7 cellular contexts compared by ENCODE assay signal in genomic region chr9:113322671-113323070, GRCh38. TPM values are rescaled to one million over a fixed set of nuclear protein-coding genes. Genes with fewer than 3 reads are reported as not detected.
"Had no signal": no experiment of that assay in that cellular context is flagged by ENCODE, and none has a peak within 500 bp of the region (broad histone marks: within the 10 kb centered on the region; RNA-seq: fewer than 3 reads in every experiment).

No MANE protein-coding gene starts in this region.

- FAIRE-seq: H1, H54, HTR-8/SVneo had no signal

- DNase-seq: H9, HCEC 1CT had no signal

- H3K4me2 ChIP-seq: GM23338 had no signal

- ATAC-seq: GM23338 had no signal

- H2AFZ ChIP-seq: GM23338 had no signal

- H3K4me3 ChIP-seq: GM23338 had no signal

RNA-seq across cellular contexts. Expression of gene RNF183, which starts 19.5 kb away (rescaled TPM):
- total RNA-seq: GM23338, H1 had no signal
- polyA plus RNA-seq: IgD-negative memory B cell had no signal
